ENCODE assay signal across 10 cellular contexts in the genomic region with DNA sequence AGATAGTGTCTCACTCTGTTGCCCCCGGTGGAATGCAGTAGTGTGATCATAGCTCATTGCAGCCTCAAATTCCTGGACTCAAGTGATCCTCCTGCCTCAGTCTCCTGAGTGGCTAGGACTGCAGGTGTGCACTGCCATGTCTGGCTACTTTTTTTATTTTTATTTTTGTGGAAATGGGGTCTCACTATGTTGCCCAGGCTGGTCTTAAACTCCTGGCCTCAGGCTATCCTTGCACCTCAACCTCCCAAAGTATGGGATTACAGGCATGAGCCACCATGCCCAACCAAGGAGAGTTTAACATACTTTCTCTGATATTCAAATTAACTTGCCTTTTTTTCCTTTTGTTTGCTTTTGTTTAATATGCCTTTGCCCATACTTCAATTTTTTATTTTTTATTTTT. TPM values are rescaled to one million over a fixed set of nuclear protein-coding genes. Genes with fewer than 3 reads are reported as not detected.
"Had no signal": no experiment of that assay in that cellular context is flagged by ENCODE, and none has a peak within 500 bp of the region (broad histone marks: within the 10 kb centered on the region; RNA-seq: fewer than 3 reads in every experiment).

No MANE protein-coding gene starts in this region.

- H3K36me3 ChIP-seq: HAP-1 had no signal

- H3K9me3 ChIP-seq: HAP-1 had no signal

- ATAC-seq: HCT116, HepG2 had no signal

- H3K27ac Mint-ChIP-seq: IgD-negative memory B cell had no signal

- DNase-seq: GOT3, H7, KG1 had no signal

- H3K27ac ChIP-seq: HL-60 had no signal

- H3K4me3 ChIP-seq: HAP-1 had no signal

- H3K4me1 ChIP-seq: HAP-1 had no signal

- H3K4me3 Mint-ChIP-seq: IgD-negative memory B cell had no signal

RNA-seq across cellular contexts. Expression of gene SLC32A1, which starts 13.6 kb away (rescaled TPM):
- total RNA-seq: H4, H7, HepG2, HT1080 had no signal
